In the genomic region with DNA sequence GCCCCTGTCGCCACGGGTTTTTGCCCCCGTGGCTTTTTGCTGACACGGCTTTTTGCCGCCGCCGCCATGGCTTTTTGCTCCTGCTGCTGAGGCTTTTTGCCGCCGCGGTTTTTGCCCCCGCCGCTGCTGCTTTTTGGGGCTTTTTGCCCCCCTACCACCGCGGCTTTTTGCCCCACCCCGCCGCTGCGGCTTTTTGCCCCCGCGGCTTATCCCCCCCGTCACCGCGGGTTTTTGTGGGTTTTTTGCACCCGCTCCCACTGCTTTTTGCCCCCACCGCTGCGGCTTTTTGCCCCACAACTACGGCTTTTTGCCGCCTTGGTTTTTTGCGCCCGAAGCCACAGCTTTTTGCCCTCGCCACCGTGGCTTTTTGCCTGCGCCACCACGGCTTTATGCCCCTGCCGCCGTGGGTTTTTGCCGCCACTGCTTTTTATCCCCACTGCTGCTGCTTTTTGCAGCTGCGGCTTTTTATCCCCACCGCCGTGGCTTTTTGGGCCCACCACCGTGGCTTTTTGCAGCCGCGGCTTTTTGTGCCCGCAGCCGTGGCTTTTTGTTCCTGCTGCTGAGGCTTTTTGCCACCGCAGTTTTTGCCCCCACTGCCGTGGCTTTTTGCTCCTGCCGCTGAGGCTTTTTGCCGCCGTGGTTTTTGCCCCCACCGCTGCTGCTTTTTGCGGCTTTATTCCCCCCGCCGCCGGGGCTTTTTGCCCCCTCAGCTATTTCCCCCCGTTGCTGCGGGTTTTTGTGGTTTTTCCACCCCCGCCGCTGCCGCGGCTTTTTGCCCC, we compare ENCODE assay signal across 2 cellular contexts.
TF ChIP-seq lines count a peak whose summit lies in the region.

No MANE protein-coding gene starts in this region.

TF ChIP-seq in SK-N-SH, 30 proteins besides CTCF, POLR2A, EP300 and RAD21 (continued from another document):
- TF ChIP-seq, protein P1, sequence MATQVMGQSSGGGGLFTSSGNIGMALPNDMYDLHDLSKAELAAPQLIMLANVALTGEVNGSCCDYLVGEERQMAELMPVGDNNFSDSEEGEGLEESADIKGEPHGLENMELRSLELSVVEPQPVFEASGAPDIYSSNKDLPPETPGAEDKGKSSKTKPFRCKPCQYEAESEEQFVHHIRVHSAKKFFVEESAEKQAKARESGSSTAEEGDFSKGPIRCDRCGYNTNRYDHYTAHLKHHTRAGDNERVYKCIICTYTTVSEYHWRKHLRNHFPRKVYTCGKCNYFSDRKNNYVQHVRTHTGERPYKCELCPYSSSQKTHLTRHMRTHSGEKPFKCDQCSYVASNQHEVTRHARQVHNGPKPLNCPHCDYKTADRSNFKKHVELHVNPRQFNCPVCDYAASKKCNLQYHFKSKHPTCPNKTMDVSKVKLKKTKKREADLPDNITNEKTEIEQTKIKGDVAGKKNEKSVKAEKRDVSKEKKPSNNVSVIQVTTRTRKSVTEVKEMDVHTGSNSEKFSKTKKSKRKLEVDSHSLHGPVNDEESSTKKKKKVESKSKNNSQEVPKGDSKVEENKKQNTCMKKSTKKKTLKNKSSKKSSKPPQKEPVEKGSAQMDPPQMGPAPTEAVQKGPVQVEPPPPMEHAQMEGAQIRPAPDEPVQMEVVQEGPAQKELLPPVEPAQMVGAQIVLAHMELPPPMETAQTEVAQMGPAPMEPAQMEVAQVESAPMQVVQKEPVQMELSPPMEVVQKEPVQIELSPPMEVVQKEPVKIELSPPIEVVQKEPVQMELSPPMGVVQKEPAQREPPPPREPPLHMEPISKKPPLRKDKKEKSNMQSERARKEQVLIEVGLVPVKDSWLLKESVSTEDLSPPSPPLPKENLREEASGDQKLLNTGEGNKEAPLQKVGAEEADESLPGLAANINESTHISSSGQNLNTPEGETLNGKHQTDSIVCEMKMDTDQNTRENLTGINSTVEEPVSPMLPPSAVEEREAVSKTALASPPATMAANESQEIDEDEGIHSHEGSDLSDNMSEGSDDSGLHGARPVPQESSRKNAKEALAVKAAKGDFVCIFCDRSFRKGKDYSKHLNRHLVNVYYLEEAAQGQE (IDR thresholded peaks at IDR 0.05; ENCODE audit: low read depth, low read length) = no peak
- TF ChIP-seq RCOR1 (IDR thresholded peaks at IDR 0.05; ENCODE audit: low read length) (no peak), EZH2phosphoT487 (IDR thresholded peaks at IDR 0.05; ENCODE audit: borderline replicate concordance, low read depth) (no peak), CHD2 (IDR thresholded peaks at IDR 0.05; ENCODE audit: low read length, partially characterized antibody) (no peak), SMC3 (IDR thresholded peaks at IDR 0.05; ENCODE audit: low read depth, low read length) (no peak), JUND (IDR thresholded peaks at IDR 0.05) (no peak), NRF1 (IDR thresholded peaks at IDR 0.05; ENCODE audit: low read depth, low read length) (no peak), TCF12 (IDR thresholded peaks at IDR 0.05) (no peak)
- TF ChIP-seq, protein P2, sequence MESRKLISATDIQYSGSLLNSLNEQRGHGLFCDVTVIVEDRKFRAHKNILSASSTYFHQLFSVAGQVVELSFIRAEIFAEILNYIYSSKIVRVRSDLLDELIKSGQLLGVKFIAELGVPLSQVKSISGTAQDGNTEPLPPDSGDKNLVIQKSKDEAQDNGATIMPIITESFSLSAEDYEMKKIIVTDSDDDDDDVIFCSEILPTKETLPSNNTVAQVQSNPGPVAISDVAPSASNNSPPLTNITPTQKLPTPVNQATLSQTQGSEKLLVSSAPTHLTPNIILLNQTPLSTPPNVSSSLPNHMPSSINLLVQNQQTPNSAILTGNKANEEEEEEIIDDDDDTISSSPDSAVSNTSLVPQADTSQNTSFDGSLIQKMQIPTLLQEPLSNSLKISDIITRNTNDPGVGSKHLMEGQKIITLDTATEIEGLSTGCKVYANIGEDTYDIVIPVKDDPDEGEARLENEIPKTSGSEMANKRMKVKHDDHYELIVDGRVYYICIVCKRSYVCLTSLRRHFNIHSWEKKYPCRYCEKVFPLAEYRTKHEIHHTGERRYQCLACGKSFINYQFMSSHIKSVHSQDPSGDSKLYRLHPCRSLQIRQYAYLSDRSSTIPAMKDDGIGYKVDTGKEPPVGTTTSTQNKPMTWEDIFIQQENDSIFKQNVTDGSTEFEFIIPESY (IDR thresholded peaks at IDR 0.05; ENCODE audit: borderline replicate concordance, low read depth) = no peak
- TF ChIP-seq, protein P3, sequence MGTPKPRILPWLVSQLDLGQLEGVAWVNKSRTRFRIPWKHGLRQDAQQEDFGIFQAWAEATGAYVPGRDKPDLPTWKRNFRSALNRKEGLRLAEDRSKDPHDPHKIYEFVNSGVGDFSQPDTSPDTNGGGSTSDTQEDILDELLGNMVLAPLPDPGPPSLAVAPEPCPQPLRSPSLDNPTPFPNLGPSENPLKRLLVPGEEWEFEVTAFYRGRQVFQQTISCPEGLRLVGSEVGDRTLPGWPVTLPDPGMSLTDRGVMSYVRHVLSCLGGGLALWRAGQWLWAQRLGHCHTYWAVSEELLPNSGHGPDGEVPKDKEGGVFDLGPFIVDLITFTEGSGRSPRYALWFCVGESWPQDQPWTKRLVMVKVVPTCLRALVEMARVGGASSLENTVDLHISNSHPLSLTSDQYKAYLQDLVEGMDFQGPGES (IDR thresholded peaks at IDR 0.05; ENCODE audit: low read depth, low read length) = no peak

TF ChIP-seq in SK-N-SH treated with all-trans-retinoic acid at 6 μM for 48 hours, 23 proteins besides CTCF, POLR2A, EP300 and RAD21 (continued from another document):
- TF ChIP-seq, protein P4, sequence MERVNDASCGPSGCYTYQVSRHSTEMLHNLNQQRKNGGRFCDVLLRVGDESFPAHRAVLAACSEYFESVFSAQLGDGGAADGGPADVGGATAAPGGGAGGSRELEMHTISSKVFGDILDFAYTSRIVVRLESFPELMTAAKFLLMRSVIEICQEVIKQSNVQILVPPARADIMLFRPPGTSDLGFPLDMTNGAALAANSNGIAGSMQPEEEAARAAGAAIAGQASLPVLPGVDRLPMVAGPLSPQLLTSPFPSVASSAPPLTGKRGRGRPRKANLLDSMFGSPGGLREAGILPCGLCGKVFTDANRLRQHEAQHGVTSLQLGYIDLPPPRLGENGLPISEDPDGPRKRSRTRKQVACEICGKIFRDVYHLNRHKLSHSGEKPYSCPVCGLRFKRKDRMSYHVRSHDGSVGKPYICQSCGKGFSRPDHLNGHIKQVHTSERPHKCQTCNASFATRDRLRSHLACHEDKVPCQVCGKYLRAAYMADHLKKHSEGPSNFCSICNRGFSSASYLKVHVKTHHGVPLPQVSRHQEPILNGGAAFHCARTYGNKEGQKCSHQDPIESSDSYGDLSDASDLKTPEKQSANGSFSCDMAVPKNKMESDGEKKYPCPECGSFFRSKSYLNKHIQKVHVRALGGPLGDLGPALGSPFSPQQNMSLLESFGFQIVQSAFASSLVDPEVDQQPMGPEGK (CRISPR knock-in tag; IDR thresholded peaks at IDR 0.05; ENCODE audit: borderline replicate concordance) = no peak
- TF ChIP-seq ZNF8 (CRISPR knock-in tag; IDR thresholded peaks at IDR 0.05) = no peak
- TF ChIP-seq ISL1 (CRISPR knock-in tag; IDR thresholded peaks at IDR 0.05) = no peak
- no peak for TF ChIP-seq GLIS3 (CRISPR knock-in tag; IDR thresholded peaks at IDR 0.05)
- TF ChIP-seq ZFP3 (CRISPR knock-in tag; IDR thresholded peaks at IDR 0.05) = no peak
- no peak for TF ChIP-seq RARB (CRISPR knock-in tag; IDR thresholded peaks at IDR 0.05)
- TF ChIP-seq ZFP30 (CRISPR knock-in tag; IDR thresholded peaks at IDR 0.05) = no peak
TF ChIP-seq in SK-N-SH treated with all-trans-retinoic acid at 6 μM for 48 hours: peak in this region for 0.
